In genomic region chr22:46538816-46539163, GRCh38 we compare ENCODE assay signal across 9 cellular contexts. TPM values are rescaled to one million over a fixed set of nuclear protein-coding genes. Genes with fewer than 3 reads are reported as not detected.
A peak's percentile ranks its signal among the peaks of the same experiment; 100 is the strongest.
DNase-seq lines count a peak whose midpoint lies in the region; ATAC-seq and TF ChIP-seq lines count a peak whose summit lies in the region.
"Had no signal": no experiment of that assay in that cellular context is flagged by ENCODE, and none has a peak within 500 bp of the region (broad histone marks: within the 10 kb centered on the region; RNA-seq: fewer than 3 reads in every experiment).

No MANE protein-coding gene starts in this region.

- 19 to 20% methylated on average over 11 to 13 of the region's 13 CpGs for WGBS in mesodermal cell (ENCODE audit: insufficient coverage in 2 of 2), 2 experiments

- H3K4me3 ChIP-seq in mesodermal cell (ENCODE audit: extremely low read depth, insufficient read depth, low read length, poor library complexity, severe bottlenecking) (peak overlapping the region; percentile 44), OCI-LY7 (ENCODE audit: low read depth, low read length, poor library complexity, severe bottlenecking) (no peak overlapping the region)

- H3K4me1 Mint-ChIP-seq in central memory CD8-positive, alpha-beta T cell, result peaks cover 13% of the 10 kb centered on the region

- H3K36me3 Mint-ChIP-seq in central memory CD8-positive, alpha-beta T cell (ENCODE audit: insufficient read depth), result no peaks in the 10 kb centered on the region

- H2AFZ ChIP-seq in OCI-LY7 (ENCODE audit: low read length), result no peak overlapping the region

- H3K9me2 ChIP-seq in OCI-LY7 (ENCODE audit: insufficient read depth, low read length), result no peaks in the 10 kb centered on the region

- ATAC-seq in central memory CD8-positive, alpha-beta T cell (replicated peaks; ENCODE audit: extremely low read depth, poor library complexity, severe bottlenecking), result no peak
- ATAC-seq in activated CD4-positive, CD25-positive, alpha-beta regulatory T cell treated with anti-CD3 and anti-CD28 coated beads, Interleukin-2, amount 50 U/mL, for 24 hours, result no peak
- ATAC-seq in GM21825 (IDR thresholded peaks at IDR 0.05; ENCODE audit: unreplicated experiment), result no peak

- H3K36me3 ChIP-seq in mesodermal cell (ENCODE audit: control insufficient read depth, insufficient read depth, low read length), result peaks cover 10% of the 10 kb centered on the region
- no peaks in the 10 kb centered on the region for H3K36me3 ChIP-seq in OCI-LY7 (ENCODE audit: insufficient read depth, low read length)

- H3K4me1 ChIP-seq in mesodermal cell (ENCODE audit: control insufficient read depth, insufficient read depth, low read length, poor library complexity, severe bottlenecking), result peaks cover 14% of the 10 kb centered on the region
- no peaks in the 10 kb centered on the region for H3K4me1 ChIP-seq in OCI-LY7 (ENCODE audit: insufficient read depth, low read length, poor library complexity, severe bottlenecking)

- no peak for TF ChIP-seq CTCF in OCI-LY7 (conservative IDR thresholded peaks at IDR 0.05; ENCODE audit: low read length)

- peaks cover 44% of the 10 kb centered on the region for H3K27me3 Mint-ChIP-seq in central memory CD8-positive, alpha-beta T cell

- H3K27ac ChIP-seq in mesodermal cell (ENCODE audit: low read depth, low read length, severe bottlenecking) (no peak overlapping the region), OCI-LY7 (ENCODE audit: low read depth, low read length, poor library complexity, severe bottlenecking) (no peak overlapping the region)

- no TSS peak for BruUV-seq in OCI-LY7 (replicated peaks; lab: Mats Ljungman, UMichigan)

- H3K79me2 ChIP-seq in OCI-LY7 (ENCODE audit: insufficient read depth, low read depth, low read length), result no peaks in the 10 kb centered on the region

- H4K20me1 ChIP-seq in OCI-LY7 (ENCODE audit: insufficient read depth, low read length), result no peaks in the 10 kb centered on the region

- POLR2A ChIA-PET in OCI-LY7 (lab: Charles Lee), result no interaction called here

- DNase-seq in AG08395 (ENCODE audit: low spot score), result peak; percentile 64
- peak; percentile 62 for DNase-seq in HK-2 (ENCODE audit: unreplicated experiment)
- no peak for DNase-seq in central memory CD8-positive, alpha-beta T cell (ENCODE audit: low spot score in 2 of 2)
- DNase-seq in OCI-LY7 (ENCODE audit: low spot score), result no peak
- no peak for DNase-seq in NCI-H146 (lab: John Stamatoyannopoulos, UW)

- no peaks in the 10 kb centered on the region for H3K9me3 Mint-ChIP-seq in central memory CD8-positive, alpha-beta T cell
- H3K9me3 Mint-ChIP-seq: T-helper 1 cell treated with Interleukin-12 subunit alpha and Interleukin-12 subunit beta and Interleukin-4 antibody, amounts not matched to agents 30 μg/mL and 1 μg/mL, for 36 hours had no signal

- no peak overlapping the region for H3K4me2 ChIP-seq in OCI-LY7 (ENCODE audit: low read length)

- H3K9me3 ChIP-seq in mesodermal cell (ENCODE audit: control insufficient read depth, low read length) (peaks cover 23% of the 10 kb centered on the region), OCI-LY7 (ENCODE audit: low read length) (no peaks in the 10 kb centered on the region)

- H3K27ac Mint-ChIP-seq in central memory CD8-positive, alpha-beta T cell (ENCODE audit: low read depth), result no peak overlapping the region
- H3K27ac Mint-ChIP-seq: T-helper 1 cell treated with Interleukin-12 subunit alpha and Interleukin-12 subunit beta and Interleukin-4 antibody, amounts not matched to agents 30 μg/mL and 1 μg/mL, for 36 hours had no signal

- intact Hi-C loops in OCI-LY7 (cut with micrococcal nuclease; ENCODE audit: unreplicated experiment), result no loop called here

- H3K4me3 Mint-ChIP-seq in central memory CD8-positive, alpha-beta T cell, result peak overlapping the region; percentile 9
- H3K4me3 Mint-ChIP-seq: T-helper 1 cell treated with Interleukin-12 subunit alpha and Interleukin-12 subunit beta and Interleukin-4 antibody, amounts not matched to agents 30 μg/mL and 1 μg/mL, for 36 hours had no signal

- CTCF ChIA-PET in OCI-LY7 (lab: Charles Lee; ENCODE audit: unreplicated experiment), result no interaction called here

RNA-seq across cellular contexts. Expression of gene CELSR1, which starts 1.4 kb away (rescaled TPM):
- 6.8 TPM for polyA plus RNA-seq in mesodermal cell (2013, experiment 1 of 2)
- 5.1 TPM for polyA plus RNA-seq in mesodermal cell (2013, experiment 2 of 2)
- total RNA-seq in OCI-LY7 (2014; rRNA removed; shearing (Covaris generic)), result 3.9 and 5.2 TPM in 2 replicates
- total RNA-seq in OCI-LY7 (2022), result 3.7 and 4.9 TPM in 2 replicates

Comparison
In these comparisons a context has a peak if more than half of its experiments do, and no peak if none do; other contexts are left out.
1. DNase-seq: peak in AG08395 (single experiment) and HK-2 (single experiment); none in central memory CD8-positive, alpha-beta T cell (0 of 2), OCI-LY7 (single experiment) and NCI-H146 (single experiment).